ENCODE assay signal across 7 cellular contexts in genomic region chr7:158704524-158705233, GRCh38.
DNase-seq lines count a peak whose midpoint lies in the region; ATAC-seq, FAIRE-seq and TF ChIP-seq lines count a peak whose summit lies in the region.

Gene NCAPG2, minus strand, starts transcription at chr7:158704804. Its CDS starts 2,905 bp downstream, at chr7:158701899.

- ATAC-seq in HG02981 (IDR thresholded peaks at IDR 0.05; ENCODE audit: unreplicated experiment), result peak; percentile 97

- peak; percentile 97 for FAIRE-seq in GM18507 (lab: Jason Lieb, UNC)

- DNase-seq in GM18507 (ENCODE audit: extremely low spot score, insufficient read length, low read depth) (peak; percentile 98), NCI-H2029 treated with DMSO at 0.1 percent for 48 hours (lab: John Stamatoyannopoulos, UW) (peak; percentile 85), T-helper 9 cell (peak; percentile 99), astrocyte of the hippocampus (ENCODE audit: low read depth, low spot score) (peak; percentile 99), hippocampal formation (lab: John Stamatoyannopoulos, UW) (peak; percentile 90 to 97), retinal pigment epithelial cell (ENCODE audit: low read depth) (peak; percentile 88)

- H3K4me3 ChIP-seq in retinal pigment epithelial cell (ENCODE audit: low read length), result peak within 1 kb of the TSS; percentile 91

- TF ChIP-seq CTCF in retinal pigment epithelial cell (conservative IDR thresholded peaks at IDR 0.05; ENCODE audit: low read depth, low read length), result no peak

Comparison
In these comparisons a context has a peak if more than half of its experiments do, and no peak if none do; other contexts are left out.
1. Peak in every context shown above with its lines: DNase-seq, ATAC-seq and H3K4me3 ChIP-seq.